In the genomic region with DNA sequence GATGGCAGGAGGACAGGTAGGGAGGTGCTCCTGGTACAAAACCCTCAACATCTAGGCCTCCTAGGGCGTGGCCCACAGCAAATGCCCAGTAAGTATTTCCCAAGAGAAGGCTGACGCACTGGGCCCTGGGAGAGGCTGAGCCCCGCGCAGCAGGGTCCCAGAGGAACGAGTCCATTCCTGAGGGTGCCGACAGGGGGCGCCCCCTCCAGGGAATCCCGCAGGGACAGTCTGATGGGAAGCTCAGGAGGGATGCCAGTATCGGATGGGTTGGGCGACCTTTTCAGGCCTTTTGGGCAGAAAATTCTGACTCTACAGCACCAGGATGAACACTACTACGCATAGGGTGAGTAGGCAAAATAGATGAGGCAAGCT, we compare ENCODE assay signal across 1 cellular context.
TF ChIP-seq lines count a peak whose summit lies in the region.

No MANE protein-coding gene starts in this region.

TF ChIP-seq in WTC11, 78 proteins besides CTCF, POLR2A, EP300 and RAD21 (continued from another document):
- TF ChIP-seq, protein P1, sequence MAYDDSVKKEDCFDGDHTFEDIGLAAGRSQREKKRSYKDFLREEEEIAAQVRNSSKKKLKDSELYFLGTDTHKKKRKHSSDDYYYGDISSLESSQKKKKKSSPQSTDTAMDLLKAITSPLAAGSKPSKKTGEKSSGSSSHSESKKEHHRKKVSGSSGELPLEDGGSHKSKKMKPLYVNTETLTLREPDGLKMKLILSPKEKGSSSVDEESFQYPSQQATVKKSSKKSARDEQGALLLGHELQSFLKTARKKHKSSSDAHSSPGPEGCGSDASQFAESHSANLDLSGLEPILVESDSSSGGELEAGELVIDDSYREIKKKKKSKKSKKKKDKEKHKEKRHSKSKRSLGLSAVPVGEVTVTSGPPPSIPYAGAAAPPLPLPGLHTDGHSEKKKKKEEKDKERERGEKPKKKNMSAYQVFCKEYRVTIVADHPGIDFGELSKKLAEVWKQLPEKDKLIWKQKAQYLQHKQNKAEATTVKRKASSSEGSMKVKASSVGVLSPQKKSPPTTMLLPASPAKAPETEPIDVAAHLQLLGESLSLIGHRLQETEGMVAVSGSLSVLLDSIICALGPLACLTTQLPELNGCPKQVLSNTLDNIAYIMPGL (CRISPR knock-in tag; IDR thresholded peaks at IDR 0.05): no peak
- TF ChIP-seq, protein P2, sequence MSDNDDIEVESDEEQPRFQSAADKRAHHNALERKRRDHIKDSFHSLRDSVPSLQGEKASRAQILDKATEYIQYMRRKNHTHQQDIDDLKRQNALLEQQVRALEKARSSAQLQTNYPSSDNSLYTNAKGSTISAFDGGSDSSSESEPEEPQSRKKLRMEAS (CRISPR knock-in tag; IDR thresholded peaks at IDR 0.05): no peak
- TF ChIP-seq, protein P3, sequence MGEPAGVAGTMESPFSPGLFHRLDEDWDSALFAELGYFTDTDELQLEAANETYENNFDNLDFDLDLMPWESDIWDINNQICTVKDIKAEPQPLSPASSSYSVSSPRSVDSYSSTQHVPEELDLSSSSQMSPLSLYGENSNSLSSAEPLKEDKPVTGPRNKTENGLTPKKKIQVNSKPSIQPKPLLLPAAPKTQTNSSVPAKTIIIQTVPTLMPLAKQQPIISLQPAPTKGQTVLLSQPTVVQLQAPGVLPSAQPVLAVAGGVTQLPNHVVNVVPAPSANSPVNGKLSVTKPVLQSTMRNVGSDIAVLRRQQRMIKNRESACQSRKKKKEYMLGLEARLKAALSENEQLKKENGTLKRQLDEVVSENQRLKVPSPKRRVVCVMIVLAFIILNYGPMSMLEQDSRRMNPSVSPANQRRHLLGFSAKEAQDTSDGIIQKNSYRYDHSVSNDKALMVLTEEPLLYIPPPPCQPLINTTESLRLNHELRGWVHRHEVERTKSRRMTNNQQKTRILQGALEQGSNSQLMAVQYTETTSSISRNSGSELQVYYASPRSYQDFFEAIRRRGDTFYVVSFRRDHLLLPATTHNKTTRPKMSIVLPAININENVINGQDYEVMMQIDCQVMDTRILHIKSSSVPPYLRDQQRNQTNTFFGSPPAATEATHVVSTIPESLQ (CRISPR knock-in tag; IDR thresholded peaks at IDR 0.05): no peak
- TF ChIP-seq, protein P4, sequence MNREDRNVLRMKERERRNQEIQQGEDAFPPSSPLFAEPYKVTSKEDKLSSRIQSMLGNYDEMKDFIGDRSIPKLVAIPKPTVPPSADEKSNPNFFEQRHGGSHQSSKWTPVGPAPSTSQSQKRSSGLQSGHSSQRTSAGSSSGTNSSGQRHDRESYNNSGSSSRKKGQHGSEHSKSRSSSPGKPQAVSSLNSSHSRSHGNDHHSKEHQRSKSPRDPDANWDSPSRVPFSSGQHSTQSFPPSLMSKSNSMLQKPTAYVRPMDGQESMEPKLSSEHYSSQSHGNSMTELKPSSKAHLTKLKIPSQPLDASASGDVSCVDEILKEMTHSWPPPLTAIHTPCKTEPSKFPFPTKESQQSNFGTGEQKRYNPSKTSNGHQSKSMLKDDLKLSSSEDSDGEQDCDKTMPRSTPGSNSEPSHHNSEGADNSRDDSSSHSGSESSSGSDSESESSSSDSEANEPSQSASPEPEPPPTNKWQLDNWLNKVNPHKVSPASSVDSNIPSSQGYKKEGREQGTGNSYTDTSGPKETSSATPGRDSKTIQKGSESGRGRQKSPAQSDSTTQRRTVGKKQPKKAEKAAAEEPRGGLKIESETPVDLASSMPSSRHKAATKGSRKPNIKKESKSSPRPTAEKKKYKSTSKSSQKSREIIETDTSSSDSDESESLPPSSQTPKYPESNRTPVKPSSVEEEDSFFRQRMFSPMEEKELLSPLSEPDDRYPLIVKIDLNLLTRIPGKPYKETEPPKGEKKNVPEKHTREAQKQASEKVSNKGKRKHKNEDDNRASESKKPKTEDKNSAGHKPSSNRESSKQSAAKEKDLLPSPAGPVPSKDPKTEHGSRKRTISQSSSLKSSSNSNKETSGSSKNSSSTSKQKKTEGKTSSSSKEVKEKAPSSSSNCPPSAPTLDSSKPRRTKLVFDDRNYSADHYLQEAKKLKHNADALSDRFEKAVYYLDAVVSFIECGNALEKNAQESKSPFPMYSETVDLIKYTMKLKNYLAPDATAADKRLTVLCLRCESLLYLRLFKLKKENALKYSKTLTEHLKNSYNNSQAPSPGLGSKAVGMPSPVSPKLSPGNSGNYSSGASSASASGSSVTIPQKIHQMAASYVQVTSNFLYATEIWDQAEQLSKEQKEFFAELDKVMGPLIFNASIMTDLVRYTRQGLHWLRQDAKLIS (CRISPR knock-in tag; IDR thresholded peaks at IDR 0.05; ENCODE audit: borderline replicate concordance): no peak
- TF ChIP-seq, protein P5, sequence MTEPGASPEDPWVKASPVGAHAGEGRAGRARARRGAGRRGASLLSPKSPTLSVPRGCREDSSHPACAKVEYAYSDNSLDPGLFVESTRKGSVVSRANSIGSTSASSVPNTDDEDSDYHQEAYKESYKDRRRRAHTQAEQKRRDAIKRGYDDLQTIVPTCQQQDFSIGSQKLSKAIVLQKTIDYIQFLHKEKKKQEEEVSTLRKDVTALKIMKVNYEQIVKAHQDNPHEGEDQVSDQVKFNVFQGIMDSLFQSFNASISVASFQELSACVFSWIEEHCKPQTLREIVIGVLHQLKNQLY (CRISPR knock-in tag; IDR thresholded peaks at IDR 0.05): no peak
- TF ChIP-seq, protein P6, sequence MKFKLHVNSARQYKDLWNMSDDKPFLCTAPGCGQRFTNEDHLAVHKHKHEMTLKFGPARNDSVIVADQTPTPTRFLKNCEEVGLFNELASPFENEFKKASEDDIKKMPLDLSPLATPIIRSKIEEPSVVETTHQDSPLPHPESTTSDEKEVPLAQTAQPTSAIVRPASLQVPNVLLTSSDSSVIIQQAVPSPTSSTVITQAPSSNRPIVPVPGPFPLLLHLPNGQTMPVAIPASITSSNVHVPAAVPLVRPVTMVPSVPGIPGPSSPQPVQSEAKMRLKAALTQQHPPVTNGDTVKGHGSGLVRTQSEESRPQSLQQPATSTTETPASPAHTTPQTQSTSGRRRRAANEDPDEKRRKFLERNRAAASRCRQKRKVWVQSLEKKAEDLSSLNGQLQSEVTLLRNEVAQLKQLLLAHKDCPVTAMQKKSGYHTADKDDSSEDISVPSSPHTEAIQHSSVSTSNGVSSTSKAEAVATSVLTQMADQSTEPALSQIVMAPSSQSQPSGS (CRISPR knock-in tag; IDR thresholded peaks at IDR 0.05; ENCODE audit: borderline replicate concordance, low read depth): no peak
- TF ChIP-seq ZNF232 (CRISPR knock-in tag; IDR thresholded peaks at IDR 0.05) (no peak), RELA (CRISPR knock-in tag; IDR thresholded peaks at IDR 0.05; ENCODE audit: borderline replicate concordance) (no peak)
TF ChIP-seq in WTC11: peak in this region for 0.
